Comparison of ENCODE assay signal across 15 cellular contexts in genomic region chrX:124030520-124030919, GRCh38.
A peak's percentile ranks its signal among the peaks of the same experiment; 100 is the strongest.
DNase-seq lines count a peak whose midpoint lies in the region; ATAC-seq and TF ChIP-seq lines count a peak whose summit lies in the region.
"Had no signal": no experiment of that assay in that cellular context is flagged by ENCODE, and none has a peak within 500 bp of the region (broad histone marks: within the 10 kb centered on the region; RNA-seq: fewer than 3 reads in every experiment).

No MANE protein-coding gene starts in this region.

- DNase-seq in activated naive CD4-positive, alpha-beta T cell treated with anti-CD3 and anti-CD28 coated beads for 36 hours: no peak
- no peak for DNase-seq in activated naive CD4-positive, alpha-beta T cell treated with Interleukin-2 at 50 U/mL for 16 hours
- no peak for DNase-seq in activated CD4-positive, alpha-beta T cell treated with anti-CD3 and anti-CD28 coated beads, Interleukin-2, amount 50 U/mL, for 1 hour
- DNase-seq in hypothalamus (lab: John Stamatoyannopoulos, UW): no peak
- DNase-seq: 8988T, Caco-2, NCI-H2227 treated with DMSO at 0.1 percent for 48 hours, stomach, WERI-Rb-1 had no signal

- H3K27me3 ChIP-seq in neutrophil: no peaks in the 10 kb centered on the region
- H3K27me3 ChIP-seq: stomach had no signal

- CTCF ChIA-PET in activated naive CD4-positive, alpha-beta T cell treated with anti-CD3 and anti-CD28 coated beads for 36 hours (lab: Charles Lee): interaction anchor here (0.7 kb wide), 1 partner anchor 56 kb away, joined by 3 read pairs; no protein-coding TSS in a partner anchor

- H3K27me3 Mint-ChIP-seq in activated naive CD4-positive, alpha-beta T cell treated with anti-CD3 and anti-CD28 coated beads for 36 hours (ENCODE audit: low read depth): no peaks in the 10 kb centered on the region

- H3K27ac ChIP-seq in neutrophil: peak overlapping the region; percentile 13
- H3K27ac ChIP-seq: RWPE1, stomach, WERI-Rb-1 had no signal

- no peak overlapping the region for H3K4me3 Mint-ChIP-seq in activated naive CD4-positive, alpha-beta T cell treated with anti-CD3 and anti-CD28 coated beads for 36 hours

- H3K9me3 Mint-ChIP-seq in activated naive CD4-positive, alpha-beta T cell treated with anti-CD3 and anti-CD28 coated beads for 36 hours: no peaks in the 10 kb centered on the region

- H3K27ac Mint-ChIP-seq in activated naive CD4-positive, alpha-beta T cell treated with anti-CD3 and anti-CD28 coated beads for 36 hours: peak overlapping the region; percentile 53

- no peaks in the 10 kb centered on the region for H3K9me3 ChIP-seq in neutrophil
- H3K9me3 ChIP-seq: Caco-2, stomach had no signal

- H3K36me3 Mint-ChIP-seq in activated naive CD4-positive, alpha-beta T cell treated with anti-CD3 and anti-CD28 coated beads for 36 hours (ENCODE audit: low read depth): peaks cover 4% of the 10 kb centered on the region

- H3K4me1 ChIP-seq in neutrophil (ENCODE audit: control insufficient read depth in 1 of 2, insufficient read depth in 1 of 2, low read depth in 1 of 2, low read length in 1 of 2): no peaks in the 10 kb centered on the region
- H3K4me1 ChIP-seq: Caco-2, stomach had no signal

- H3K36me3 ChIP-seq in neutrophil: peaks cover 13% of the 10 kb centered on the region

- intact Hi-C loops in activated naive CD4-positive, alpha-beta T cell treated with anti-CD3 and anti-CD28 coated beads for 36 hours (cut with micrococcal nuclease): no loop called here

- no peak for TF ChIP-seq CTCF in neutrophil (IDR thresholded peaks at IDR 0.05)

- no peak overlapping the region for H3K4me3 ChIP-seq in neutrophil (ENCODE audit: low read depth in 1 of 2, low read length in 1 of 2)
- H3K4me3 ChIP-seq: lung, stomach had no signal

- peaks cover 11% of the 10 kb centered on the region for H3K4me1 Mint-ChIP-seq in activated naive CD4-positive, alpha-beta T cell treated with anti-CD3 and anti-CD28 coated beads for 36 hours (ENCODE audit: low read depth)

- ATAC-seq in GM21619 (IDR thresholded peaks at IDR 0.05; ENCODE audit: unreplicated experiment): peak; percentile 88
- peak; percentile 68 for ATAC-seq in HG03135 (IDR thresholded peaks at IDR 0.05; ENCODE audit: unreplicated experiment)
- ATAC-seq in HG03196 (IDR thresholded peaks at IDR 0.05; ENCODE audit: unreplicated experiment): no peak
